ENCODE assay signal across 16 cellular contexts in the genomic region with DNA sequence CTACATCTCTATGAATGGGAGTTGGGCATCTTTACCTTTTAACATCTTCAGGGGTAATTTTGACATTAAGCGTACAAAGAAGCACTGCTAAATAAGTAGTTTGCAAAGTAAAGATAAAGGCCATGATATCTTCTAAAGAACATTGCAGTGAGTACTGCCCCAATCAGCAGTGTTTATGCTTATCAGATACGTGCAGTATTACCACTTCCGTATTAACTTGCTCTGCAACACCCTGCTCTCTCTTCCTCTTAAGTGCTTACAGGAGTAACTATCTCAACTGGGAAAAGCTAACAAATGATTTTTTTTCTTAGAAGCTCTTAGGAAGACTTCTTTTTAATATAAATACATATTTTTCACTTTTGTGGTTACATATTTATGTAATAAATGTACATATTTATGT.
"Had no signal": no experiment of that assay in that cellular context is flagged by ENCODE, and none has a peak within 500 bp of the region (broad histone marks: within the 10 kb centered on the region; RNA-seq: fewer than 3 reads in every experiment).

No MANE protein-coding gene starts in this region.

- DNase-seq: activated B cell treated with CpG ODN at 0.5 μM for 24 hours; activated CD4-positive, alpha-beta T cell treated with anti-CD3 and anti-CD28 coated beads, Interleukin-2, amount 10 ng/mL, durations not matched to agents 24 days and 14 days; activated effector memory CD4-positive, alpha-beta T cell treated with Interleukin-2 at 50 U/mL for 16 hours; activated T-cell treated with anti-CD3 and anti-CD28 coated beads for 4 hours; amniotic stem cell; cortex of kidney; effector CD8-positive, alpha-beta T cell; hypothalamus; lower lobe of right lung; midbrain; naive B cell; posterior cingulate gyrus; transverse colon had no signal

- ATAC-seq: lower lobe of right lung; stimulated activated effector memory CD8-positive, alpha-beta T cell treated with anti-CD3 and anti-CD28 coated beads, Interleukin-12 subunit alpha, Interleukin-12 subunit beta, amount 100 ng/mL, for 72 hours had no signal

- H3K36me3 ChIP-seq: lower lobe of right lung, transverse colon had no signal

- H3K4me1 ChIP-seq: lower lobe of right lung, transverse colon had no signal

- H3K27me3 ChIP-seq: transverse colon had no signal

- H3K27ac ChIP-seq: epithelial cell of prostate, lower lobe of right lung, skin epidermis, transverse colon had no signal

- H3K9me3 ChIP-seq: lower lobe of right lung, transverse colon had no signal

- H3K4me3 ChIP-seq: lower lobe of right lung, skin epidermis, transverse colon had no signal
